14 cellular contexts compared by ENCODE assay signal in genomic region chr5:12320331-12320730, GRCh38.
DNase-seq lines count a peak whose midpoint lies in the region; ATAC-seq, FAIRE-seq and TF ChIP-seq lines count a peak whose summit lies in the region.
"Had no signal": no experiment of that assay in that cellular context is flagged by ENCODE, and none has a peak within 500 bp of the region (broad histone marks: within the 10 kb centered on the region; RNA-seq: fewer than 3 reads in every experiment).

No MANE protein-coding gene starts in this region.

- peak; percentile 52 for FAIRE-seq in bronchial epithelial cell (lab: Jason Lieb, UNC)
- FAIRE-seq: GM12878 had no signal

- H3K4me3 ChIP-seq in bronchial epithelial cell (ENCODE audit: low read depth, low read length) (no peak overlapping the region), trophoblast cell (ENCODE audit: low read depth, low read length) (no peak overlapping the region), H7 (ENCODE audit: insufficient read depth, low read depth, low read length) (no peak overlapping the region), WERI-Rb-1 (ENCODE audit: low read depth, low read length) (no peak overlapping the region), right lobe of liver (no peak overlapping the region)
- H3K4me3 ChIP-seq: BLaER1, GM12878 had no signal

- TF ChIP-seq CTCF in bronchial epithelial cell (IDR thresholded peaks at IDR 0.05; ENCODE audit: insufficient read depth, low read length, severe bottlenecking): no peak
- no peak for TF ChIP-seq CTCF in WERI-Rb-1 (IDR thresholded peaks at IDR 0.05; ENCODE audit: low read depth, low read length)
- TF ChIP-seq CTCF in right lobe of liver (IDR thresholded peaks at IDR 0.05): no peak

- no peak overlapping the region for H2AK5ac ChIP-seq in trophoblast cell (ENCODE audit: low read length)

- H3K4ac ChIP-seq in trophoblast cell (ENCODE audit: low read depth, low read length): no peak overlapping the region

- H3K27ac ChIP-seq in trophoblast cell (ENCODE audit: low read depth, low read length) (no peak overlapping the region), WERI-Rb-1 (no peak overlapping the region), right lobe of liver (no peak overlapping the region)
- H3K27ac ChIP-seq: BLaER1 had no signal

- H3K4me1 ChIP-seq in trophoblast cell (ENCODE audit: control insufficient read depth in 1 of 2, insufficient read depth in 2 of 2, low read length in 2 of 2): peaks cover 7 to 14% of the 10 kb centered on the region in 2 experiments
- no peaks in the 10 kb centered on the region for H3K4me1 ChIP-seq in right lobe of liver
- H3K4me1 ChIP-seq: BLaER1, Caco-2 had no signal

- peak; percentile 25 for DNase-seq in ELF-1 (ENCODE audit: low read depth, low spot score)
- DNase-seq in KBM-7: peak; percentile 36
- DNase-seq in bronchial epithelial cell (ENCODE audit: low read depth): no peak
- peak; percentile 85 to 88 for DNase-seq in trophoblast cell
- no peak for DNase-seq in H7
- no peak for DNase-seq in stimulated activated CD4-positive, alpha-beta T cell treated with anti-CD3 and anti-CD28 coated beads, Interleukin-4, amount 100 ng/mL, for 4 hours
- DNase-seq in WERI-Rb-1: no peak
- DNase-seq in right lobe of liver: no peak
- DNase-seq: 8988T; AML-193; Caco-2; CD8-positive, alpha-beta memory T cell had no signal

- no peaks in the 10 kb centered on the region for H3K79me1 ChIP-seq in trophoblast cell (ENCODE audit: low read length)

- no peak for ATAC-seq in right lobe of liver
- ATAC-seq: GM12878 had no signal

- no peak for TF ChIP-seq POLR2A in right lobe of liver (IDR thresholded peaks at IDR 0.05)

- WGBS in trophoblast cell (ENCODE audit: extremely low coverage, insufficient coverage, insufficient read length): no CpG with 5 or more reads among the region's 3 CpGs
- WGBS in right lobe of liver (ENCODE audit: insufficient coverage, low coverage, low lambda C conversion rate, missing lambda C conversion rate): 27% methylated on average over 2 of the region's 3 CpGs

- H4K12ac ChIP-seq in trophoblast cell (ENCODE audit: low read depth, low read length): no peak overlapping the region

- intact Hi-C loops in right lobe of liver (cut with DNase I): no loop called here

- in situ Hi-C loops in KBM-7 (cut with MboI; ENCODE audit: low pct_unique_long_range_greater_than_20kb, low sequenced_read_pairs): no loop called here

- H3K4me2 ChIP-seq in trophoblast cell (ENCODE audit: low read length): no peak overlapping the region
- H3K4me2 ChIP-seq: BLaER1 had no signal

- no peak overlapping the region for H4K91ac ChIP-seq in trophoblast cell (ENCODE audit: low read depth, low read length)

- no peak overlapping the region for H2BK5ac ChIP-seq in trophoblast cell (ENCODE audit: low read depth, low read length, poor library complexity)

- H3K23ac ChIP-seq in trophoblast cell (ENCODE audit: low read length): no peak overlapping the region

- H3K14ac ChIP-seq in trophoblast cell (ENCODE audit: low read length): no peak overlapping the region

- no peak overlapping the region for H4K8ac ChIP-seq in trophoblast cell (ENCODE audit: low read depth, low read length)

- H3K36me3 ChIP-seq in bronchial epithelial cell (ENCODE audit: control insufficient read depth, insufficient read depth, low read length): no peaks in the 10 kb centered on the region
- no peaks in the 10 kb centered on the region for H3K36me3 ChIP-seq in trophoblast cell (ENCODE audit: control insufficient read depth in 1 of 2, insufficient read depth in 2 of 2, low read length in 2 of 2)
- H3K36me3 ChIP-seq in H7 (replicated peaks; ENCODE audit: control insufficient read depth, insufficient read depth, low read length): no peaks in the 10 kb centered on the region
- no peaks in the 10 kb centered on the region for H3K36me3 ChIP-seq in WERI-Rb-1
- no peaks in the 10 kb centered on the region for H3K36me3 ChIP-seq in right lobe of liver
- H3K36me3 ChIP-seq: BLaER1 had no signal

- H3K9me3 ChIP-seq in trophoblast cell (ENCODE audit: insufficient read depth, low read depth, low read length): peaks cover 3% of the 10 kb centered on the region
- no peaks in the 10 kb centered on the region for H3K9me3 ChIP-seq in WERI-Rb-1 (ENCODE audit: severe bottlenecking)
- no peaks in the 10 kb centered on the region for H3K9me3 ChIP-seq in right lobe of liver
- H3K9me3 ChIP-seq: BLaER1, Caco-2 had no signal

- peak overlapping the region; percentile 27 for H3K18ac ChIP-seq in trophoblast cell (ENCODE audit: low read length)

- no peaks in the 10 kb centered on the region for H3K27me3 ChIP-seq in bronchial epithelial cell (ENCODE audit: control insufficient read depth, insufficient read depth, low read length)
- H3K27me3 ChIP-seq in trophoblast cell (ENCODE audit: insufficient read depth, low read length): no peaks in the 10 kb centered on the region
- H3K27me3 ChIP-seq in H7 (ENCODE audit: control insufficient read depth, insufficient read depth, low read length): no peaks in the 10 kb centered on the region
- H3K27me3 ChIP-seq in WERI-Rb-1 (ENCODE audit: insufficient read depth, low read depth, severe bottlenecking): no peaks in the 10 kb centered on the region
- H3K27me3 ChIP-seq in right lobe of liver: no peaks in the 10 kb centered on the region
- H3K27me3 ChIP-seq: BLaER1 had no signal

- H2BK120ac ChIP-seq in trophoblast cell (ENCODE audit: insufficient read depth, low read length, poor library complexity): no peak overlapping the region

- H3K79me2 ChIP-seq in trophoblast cell (ENCODE audit: control insufficient read depth, insufficient read depth, low read length, poor library complexity): no peaks in the 10 kb centered on the region

- H2AFZ ChIP-seq in trophoblast cell (ENCODE audit: insufficient read depth, low read length, poor library complexity): no peak overlapping the region

- H2BK12ac ChIP-seq in trophoblast cell (ENCODE audit: low read length): peak overlapping the region; percentile 43

- H3K9ac ChIP-seq in trophoblast cell (ENCODE audit: low read length): no peak overlapping the region
- H3K9ac ChIP-seq: BLaER1 had no signal

Comparison
In these comparisons a context has a peak if more than half of its experiments do, and no peak if none do; other contexts are left out.
1. DNase-seq: peak in ELF-1 (single experiment), KBM-7 (single experiment) and trophoblast cell (2 of 2); none in bronchial epithelial cell (single experiment), H7 (single experiment), stimulated activated CD4-positive, alpha-beta T cell treated with anti-CD3 and anti-CD28 coated beads, Interleukin-4, amount 100 ng/mL, for 4 hours (0 of 2), WERI-Rb-1 (single experiment) and right lobe of liver (0 of 3).